ENCODE assay signal across 11 cellular contexts in the genomic region with DNA sequence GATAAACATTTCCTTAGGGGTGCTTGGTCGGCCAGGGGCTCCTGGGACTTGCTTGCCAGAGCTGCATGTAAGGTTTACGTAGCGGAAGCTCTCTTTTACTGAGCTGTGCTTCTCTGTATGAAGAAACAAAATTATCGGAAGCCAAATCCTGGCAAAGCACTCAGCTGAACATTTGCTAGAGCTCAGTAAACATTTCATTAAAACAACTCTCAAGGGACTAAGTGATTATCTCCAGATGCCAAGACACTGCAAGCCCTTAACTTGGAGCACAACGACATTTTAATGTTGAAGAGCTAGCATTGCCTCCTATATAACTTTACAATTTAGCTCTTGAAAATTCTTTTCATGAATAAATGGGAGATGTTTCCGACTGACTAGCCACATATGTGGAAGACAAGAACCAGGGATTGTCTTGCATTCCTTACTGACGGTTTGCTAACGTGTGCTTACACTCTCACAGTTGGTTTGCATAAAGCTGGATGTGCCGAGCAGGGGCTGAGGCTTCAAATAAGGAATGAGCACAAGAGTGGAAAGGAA. TPM values are rescaled to one million over a fixed set of nuclear protein-coding genes. Genes with fewer than 3 reads are reported as not detected.
DNase-seq lines count a peak whose midpoint lies in the region; ATAC-seq and TF ChIP-seq lines count a peak whose summit lies in the region.
"Had no signal": no experiment of that assay in that cellular context is flagged by ENCODE, and none has a peak within 500 bp of the region (broad histone marks: within the 10 kb centered on the region; RNA-seq: fewer than 3 reads in every experiment).

No MANE protein-coding gene starts in this region.

- no peak for ATAC-seq in stimulated activated naive B cell treated with anti-CD40 and anti-IgM and Interleukin-4, amounts not matched to agents 10 μg/mL and 1 μg/mL and 100 μg/mL, for 72 hours (replicated peaks)
- ATAC-seq in natural killer cell = no peak

- H3K4me1 Mint-ChIP-seq in mesothelial cell of epicardium (peaks cover 14% of the 10 kb centered on the region), natural killer cell (no peaks in the 10 kb centered on the region)
- no peaks in the 10 kb centered on the region for H3K4me1 Mint-ChIP-seq in stimulated activated naive B cell treated with anti-CD40 and anti-IgM and Interleukin-4, amounts not matched to agents 10 μg/mL and 1 μg/mL and 100 μg/mL, for 72 hours

- H3K27ac ChIP-seq in A673 (ENCODE audit: low read depth, low read length, poor library complexity, severe bottlenecking) (peak overlapping the region; percentile 65), esophagus (ENCODE audit: low read depth in 2 of 2, low read length in 1 of 2) (peak overlapping the region; percentile 22 to 54)
- H3K27ac ChIP-seq: BLaER1 treated with 17β-estradiol and CSF1 and Interleukin-3, amounts not matched to agents 10 nM and 100 nM had no signal

- H3K27ac Mint-ChIP-seq in mesothelial cell of epicardium (peak overlapping the region; percentile 65), natural killer cell (no peak overlapping the region)
- no peak overlapping the region for H3K27ac Mint-ChIP-seq in stimulated activated naive B cell treated with anti-CD40 and anti-IgM and Interleukin-4, amounts not matched to agents 10 μg/mL and 1 μg/mL and 100 μg/mL, for 72 hours

- H3K9me3 Mint-ChIP-seq in mesothelial cell of epicardium (no peaks in the 10 kb centered on the region), natural killer cell (no peaks in the 10 kb centered on the region)
- no peaks in the 10 kb centered on the region for H3K9me3 Mint-ChIP-seq in stimulated activated naive B cell treated with anti-CD40 and anti-IgM and Interleukin-4, amounts not matched to agents 10 μg/mL and 1 μg/mL and 100 μg/mL, for 72 hours

- H3K4me3 ChIP-seq in A673 (ENCODE audit: low read depth, low read length, poor library complexity, severe bottlenecking) (no peak overlapping the region), LNCaP clone FGC (ENCODE audit: low read depth, low read length) (no peak overlapping the region), esophagus (ENCODE audit: low read depth in 1 of 2, low read length in 2 of 2) (no peak overlapping the region)
- H3K4me3 ChIP-seq: BLaER1 treated with 17β-estradiol and CSF1 and Interleukin-3, amounts not matched to agents 10 nM and 100 nM had no signal

- H3K27me3 Mint-ChIP-seq in mesothelial cell of epicardium (ENCODE audit: low read depth) = peaks cover 3% of the 10 kb centered on the region
- no peaks in the 10 kb centered on the region for H3K27me3 Mint-ChIP-seq in stimulated activated naive B cell treated with anti-CD40 and anti-IgM and Interleukin-4, amounts not matched to agents 10 μg/mL and 1 μg/mL and 100 μg/mL, for 72 hours
- H3K27me3 Mint-ChIP-seq in natural killer cell (ENCODE audit: low read depth in 2 of 2) = peaks cover 0 to 5% of the 10 kb centered on the region in 2 donors

- no peaks in the 10 kb centered on the region for H3K36me3 ChIP-seq in A673 (ENCODE audit: insufficient read depth, low read length, poor library complexity, severe bottlenecking)
- H3K36me3 ChIP-seq in esophagus (ENCODE audit: control insufficient read depth in 2 of 2, insufficient read depth in 2 of 2, low read length in 1 of 2) = no peaks in the 10 kb centered on the region
- H3K36me3 ChIP-seq: BLaER1 treated with 17β-estradiol and CSF1 and Interleukin-3, amounts not matched to agents 10 nM and 100 nM had no signal

- CTCF ChIA-PET in A673 (lab: Charles Lee) = no interaction called here

- intact Hi-C loops in A673 (cut with micrococcal nuclease; ENCODE audit: unreplicated experiment) (no loop called here), natural killer cell (cut with micrococcal nuclease) (no loop called here)

- H3K4me3 Mint-ChIP-seq in mesothelial cell of epicardium (no peak overlapping the region), natural killer cell (no peak overlapping the region)
- no peak overlapping the region for H3K4me3 Mint-ChIP-seq in stimulated activated naive B cell treated with anti-CD40 and anti-IgM and Interleukin-4, amounts not matched to agents 10 μg/mL and 1 μg/mL and 100 μg/mL, for 72 hours

- H3K4me1 ChIP-seq in A673 (ENCODE audit: insufficient read depth, low read length, poor library complexity, severe bottlenecking) = peaks cover 16% of the 10 kb centered on the region
- peaks cover 0 to 2% of the 10 kb centered on the region in 2 donors for H3K4me1 ChIP-seq in esophagus (ENCODE audit: control insufficient read depth in 2 of 2, insufficient read depth in 2 of 2, low read length in 1 of 2)
- H3K4me1 ChIP-seq: BLaER1 treated with 17β-estradiol and CSF1 and Interleukin-3, amounts not matched to agents 10 nM and 100 nM had no signal

- H3K27me3 ChIP-seq in A673 (replicated peaks; ENCODE audit: insufficient read depth, low read depth, low read length, poor library complexity) = no peaks in the 10 kb centered on the region
- H3K27me3 ChIP-seq in esophagus (ENCODE audit: control insufficient read depth in 1 of 2, insufficient read depth in 2 of 2, low read length in 2 of 2) = no peaks in the 10 kb centered on the region
- H3K27me3 ChIP-seq: BLaER1 treated with 17β-estradiol and CSF1 and Interleukin-3, amounts not matched to agents 10 nM and 100 nM had no signal

- POLR2A ChIA-PET in A673 (lab: Charles Lee; ENCODE audit: low non-redundant PET) = interaction anchor here (0.6 kb wide), 1 partner anchor 100 kb away, joined by 3 read pairs; no protein-coding TSS in a partner anchor

- 59 to 60% methylated on average over 9 of the region's 9 CpGs for WGBS in esophagus, 2 donors

- H3K36me3 Mint-ChIP-seq in mesothelial cell of epicardium (no peaks in the 10 kb centered on the region), natural killer cell (no peaks in the 10 kb centered on the region)
- H3K36me3 Mint-ChIP-seq in stimulated activated naive B cell treated with anti-CD40 and anti-IgM and Interleukin-4, amounts not matched to agents 10 μg/mL and 1 μg/mL and 100 μg/mL, for 72 hours = no peaks in the 10 kb centered on the region

- no TSS peak for BruUV-seq in A673 (replicated peaks; lab: Mats Ljungman, UMichigan)

- DNase-seq in A673 (ENCODE audit: low spot score) (peak; percentile 91), LNCaP clone FGC (ENCODE audit: low read depth) (peak; percentile 67), mesothelial cell of epicardium (ENCODE audit: low spot score in 2 of 2, unreplicated experiment in 2 of 2) (no peak), SIG-M5 treated with dmso at 0.1 percent for 504 hours (lab: John Stamatoyannopoulos, UW; ENCODE audit: unreplicated experiment) (no peak), foreskin melanocyte (no peak), natural killer cell (no peak)
- DNase-seq in stimulated activated naive B cell treated with anti-CD40 and anti-IgM and Interleukin-4, amounts not matched to agents 10 μg/mL and 1 μg/mL and 100 μg/mL, for 72 hours = no peak
- DNase-seq: erythroblast, MM.1S had no signal

- H3K9me3 ChIP-seq in A673 (ENCODE audit: low read depth, low read length, poor library complexity, severe bottlenecking) (no peaks in the 10 kb centered on the region), esophagus (ENCODE audit: control insufficient read depth in 2 of 2, insufficient read depth in 1 of 2, low read depth in 1 of 2, low read length in 1 of 2) (no peaks in the 10 kb centered on the region)
- H3K9me3 ChIP-seq: BLaER1 treated with 17β-estradiol and CSF1 and Interleukin-3, amounts not matched to agents 10 nM and 100 nM had no signal

- no peak for TF ChIP-seq CTCF in A673 (conservative IDR thresholded peaks at IDR 0.05; ENCODE audit: low read depth, low read length)
- no peak for TF ChIP-seq CTCF in LNCaP clone FGC (IDR thresholded peaks at IDR 0.05; ENCODE audit: control insufficient read depth, extremely low read depth, insufficient read depth)
- TF ChIP-seq CTCF in mesothelial cell of epicardium (IDR thresholded peaks at IDR 0.05; ENCODE audit: unreplicated experiment) = no peak
- no peak for TF ChIP-seq CTCF in natural killer cell (IDR thresholded peaks at IDR 0.05)

RNA-seq across cellular contexts. Expression of gene SCUBE2, which starts 43.3 kb away (rescaled TPM):
- total RNA-seq in A673 (2021) = 1.1 and 1.4 TPM in 2 replicates
- 1 to 10 TPM in 1 of 2 donors, under 1 TPM in 1; 0.84 to 4.6 TPM for polyA plus RNA-seq in esophagus
- 1.1 to 1.7 TPM (median 1.5 TPM) in 3 replicates for total RNA-seq in mesothelial cell of epicardium
- not detected for total RNA-seq in natural killer cell

RNA-seq across cellular contexts. Expression of gene NRIP3, which starts 44.3 kb away (rescaled TPM):
- total RNA-seq in A673 (2021) = 1.6 and 2.2 TPM in 2 replicates
- under 1 TPM; 0.08 to 0.22 TPM for polyA plus RNA-seq in esophagus
- 1.4 to 1.8 TPM (median 1.5 TPM) in 3 replicates for total RNA-seq in mesothelial cell of epicardium
- 1 to 10 TPM; 2.3 to 6.1 (median 4.6) TPM for total RNA-seq in natural killer cell

Comparison
In these comparisons a context has a peak if more than half of its experiments do, and no peak if none do; other contexts are left out.
1. DNase-seq: peak in A673 (single experiment) and LNCaP clone FGC (single experiment); none in mesothelial cell of epicardium (0 of 2), SIG-M5 treated with dmso at 0.1 percent for 504 hours (single experiment), foreskin melanocyte (single experiment), stimulated activated naive B cell treated with anti-CD40 and anti-IgM and Interleukin-4, amounts not matched to agents 10 μg/mL and 1 μg/mL and 100 μg/mL, for 72 hours (single experiment) and natural killer cell (single experiment).